18 cellular contexts compared by ENCODE assay signal in genomic region chr15:95300958-95301357, GRCh38.
A peak's percentile ranks its signal among the peaks of the same experiment; 100 is the strongest.
DNase-seq lines count a peak whose midpoint lies in the region; ATAC-seq and TF ChIP-seq lines count a peak whose summit lies in the region.
"Had no signal": no experiment of that assay in that cellular context is flagged by ENCODE, and none has a peak within 500 bp of the region (broad histone marks: within the 10 kb centered on the region; RNA-seq: fewer than 3 reads in every experiment).

No MANE protein-coding gene starts in this region.

- peaks cover 3 to 22% (median 17%) of the 10 kb centered on the region in 4 donors for H3K4me1 ChIP-seq in stomach

- peaks cover 3% of the 10 kb centered on the region for H3K27me3 Mint-ChIP-seq in HFFc6 (ENCODE audit: insufficient read depth)

- peak overlapping the region; percentile 8 to 56 (median 35) for H3K27ac ChIP-seq in stomach
- H3K27ac ChIP-seq: psoas muscle, upper lobe of right lung had no signal

- no peak for TF ChIP-seq POLR2A in stomach (IDR thresholded peaks at IDR 0.05)

- H3K9me3 Mint-ChIP-seq in HFFc6, result no peaks in the 10 kb centered on the region

- intact Hi-C loops in stomach (cut with DNase I; ENCODE audit: low total_unique reads), result no loop called here

- H3K4me3 ChIP-seq in foreskin fibroblast (ENCODE audit: low read depth in 1 of 2, low read length in 2 of 2) (no peak overlapping the region), stomach (no peak overlapping the region)
- H3K4me3 ChIP-seq: gastroesophageal sphincter, psoas muscle, upper lobe of right lung had no signal

- H3K27ac Mint-ChIP-seq in HFFc6, result peak overlapping the region; percentile 44
- H3K27ac Mint-ChIP-seq: CD4-positive, alpha-beta memory T cell had no signal

- no peaks in the 10 kb centered on the region for H3K36me3 ChIP-seq in stomach
- H3K36me3 ChIP-seq: gastroesophageal sphincter, upper lobe of right lung had no signal

- H3K4me3 Mint-ChIP-seq in HFFc6, result peak overlapping the region; percentile 70
- H3K4me3 Mint-ChIP-seq: CD4-positive, alpha-beta memory T cell had no signal

- no peak for ATAC-seq in GM18873 (IDR thresholded peaks at IDR 0.05; ENCODE audit: low FRiP score, unreplicated experiment)
- ATAC-seq: gastroesophageal sphincter, psoas muscle, upper lobe of right lung had no signal

- WGBS in stomach, 5 donors, result 45 to 58% (median 46%) methylated on average over 4 of the region's 4 CpGs

- DNase-seq in HFFc6 (peak; percentile 37), amniotic epithelial cell (ENCODE audit: low read depth) (peak; percentile 21), foreskin fibroblast (peak; percentile 25 to 55), stomach (no peak), medulla oblongata (ENCODE audit: extremely low spot score) (no peak), T1000 (lab: John Stamatoyannopoulos, UW) (no peak), NCI-H510A (lab: John Stamatoyannopoulos, UW) (no peak)
- DNase-seq: activated CD4-positive, alpha-beta T cell treated with anti-CD3 and anti-CD28 coated beads, Interleukin-2, amount 50 U/mL, for 48 hours; CD4-positive, alpha-beta memory T cell; effector CD4-positive, alpha-beta T cell; NCI-H2107; NK-92 treated with Interleukin-12 subunit alpha and Interleukin-12 subunit beta, amount 100 ng/mL, for 24 hours; psoas muscle; SHP77; stimulated activated CD4-positive, alpha-beta T cell treated with anti-CD3 and anti-CD28 coated beads, Interleukin-4, amount 100 ng/mL, for 24 hours; upper lobe of right lung had no signal

- peaks cover 36% of the 10 kb centered on the region for H3K4me1 Mint-ChIP-seq in HFFc6 (ENCODE audit: low read depth)

- no peaks in the 10 kb centered on the region for H3K9me3 ChIP-seq in stomach
- H3K9me3 ChIP-seq: psoas muscle, upper lobe of right lung had no signal

- H3K36me3 Mint-ChIP-seq in HFFc6 (ENCODE audit: low read depth), result peaks cover 5% of the 10 kb centered on the region
- H3K36me3 Mint-ChIP-seq: CD4-positive, alpha-beta memory T cell had no signal

- TF ChIP-seq CTCF in HFFc6 (IDR thresholded peaks at IDR 0.05) (no peak), foreskin fibroblast (IDR thresholded peaks at IDR 0.05; ENCODE audit: low read depth, low read length) (no peak), stomach (IDR thresholded peaks at IDR 0.05) (no peak)

- no peaks in the 10 kb centered on the region for H3K27me3 ChIP-seq in stomach
- H3K27me3 ChIP-seq: gastroesophageal sphincter had no signal

- TF ChIP-seq EP300 in stomach (IDR thresholded peaks at IDR 0.05), result no peak

Comparison
In these comparisons a context has a peak if more than half of its experiments do, and no peak if none do; other contexts are left out.
1. DNase-seq: peak in HFFc6 (single experiment), amniotic epithelial cell (single experiment) and foreskin fibroblast (2 of 2); none in stomach (single experiment), medulla oblongata (single experiment), T1000 (single experiment) and NCI-H510A (single experiment).